8 cellular contexts compared by ENCODE assay signal in the genomic region with DNA sequence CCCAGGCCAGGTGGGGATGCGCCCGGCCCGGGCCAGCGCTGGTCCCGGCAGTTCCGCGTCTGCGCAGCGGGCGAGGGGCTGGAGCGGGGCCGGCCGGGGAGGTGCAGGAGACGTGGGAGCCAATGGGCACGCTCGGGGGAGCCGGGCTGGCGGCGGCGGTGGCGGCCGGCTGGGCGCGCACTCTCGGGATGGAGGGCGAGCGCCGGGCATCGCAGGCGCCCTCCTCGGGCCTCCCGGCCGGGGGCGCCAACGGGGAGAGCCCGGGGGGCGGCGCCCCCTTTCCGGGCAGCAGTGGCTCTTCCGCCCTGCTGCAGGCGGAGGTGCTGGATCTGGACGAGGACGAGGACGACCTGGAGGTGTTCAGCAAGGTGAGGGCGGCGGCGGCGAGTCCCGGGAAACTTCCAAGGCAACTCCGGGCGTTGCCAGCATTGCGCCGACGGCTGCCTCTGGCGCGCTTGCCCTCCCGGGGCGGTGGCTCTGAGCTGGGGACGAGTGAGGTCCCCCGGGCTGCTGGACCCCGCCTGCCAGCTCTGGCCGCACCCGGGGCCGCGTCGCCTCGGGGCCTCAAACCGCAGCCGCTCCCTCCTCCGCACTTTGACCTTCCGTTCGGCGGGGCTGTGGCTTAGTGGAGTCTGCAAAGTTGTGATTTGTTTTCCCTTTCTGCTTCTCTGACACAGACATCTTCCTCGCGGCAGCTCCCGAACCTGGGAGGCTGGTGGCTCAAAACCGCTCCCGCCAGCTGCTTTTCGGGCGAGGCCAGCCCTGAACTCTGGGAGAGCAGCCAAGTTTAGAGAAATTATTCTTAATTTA. TPM values are rescaled to one million over a fixed set of nuclear protein-coding genes. Genes with fewer than 3 reads are reported as not detected.
DNase-seq lines count a peak whose midpoint lies in the region; ATAC-seq and TF ChIP-seq lines count a peak whose summit lies in the region.

A gene with protein sequence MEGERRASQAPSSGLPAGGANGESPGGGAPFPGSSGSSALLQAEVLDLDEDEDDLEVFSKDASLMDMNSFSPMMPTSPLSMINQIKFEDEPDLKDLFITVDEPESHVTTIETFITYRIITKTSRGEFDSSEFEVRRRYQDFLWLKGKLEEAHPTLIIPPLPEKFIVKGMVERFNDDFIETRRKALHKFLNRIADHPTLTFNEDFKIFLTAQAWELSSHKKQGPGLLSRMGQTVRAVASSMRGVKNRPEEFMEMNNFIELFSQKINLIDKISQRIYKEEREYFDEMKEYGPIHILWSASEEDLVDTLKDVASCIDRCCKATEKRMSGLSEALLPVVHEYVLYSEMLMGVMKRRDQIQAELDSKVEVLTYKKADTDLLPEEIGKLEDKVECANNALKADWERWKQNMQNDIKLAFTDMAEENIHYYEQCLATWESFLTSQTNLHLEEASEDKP (plus strand): TSS at position 178 of the 810 bp plus-strand sequence. CDS start 11 bp downstream, at position 189.

- no peaks in the 10 kb centered on the region for H3K9me3 ChIP-seq in body of pancreas
- no peaks in the 10 kb centered on the region for H3K9me3 ChIP-seq in hepatocyte (ENCODE audit: low read depth)

- H2AFZ ChIP-seq in hepatocyte, result peak within 1 kb of the TSS; percentile 92

- peak; percentile 97 for DNase-seq in AG20443 (ENCODE audit: low spot score)
- peak; percentile 34 to 90 for DNase-seq in NCI-H526 (lab: John Stamatoyannopoulos, UW)
- peak; percentile 86 to 90 (median 88) for DNase-seq in body of pancreas
- DNase-seq in hepatocyte (ENCODE audit: low spot score), result peak; percentile 94
- DNase-seq in posterior vena cava (ENCODE audit: low spot score), result peak; percentile 93
- DNase-seq in OCI-M2 (lab: John Stamatoyannopoulos, UW; ENCODE audit: unreplicated experiment), result no peak

- peak within 1 kb of the TSS; percentile 83 for H3K4me2 ChIP-seq in hepatocyte

- peak; percentile 50 to 73 (median 56) for TF ChIP-seq POLR2A in body of pancreas (IDR thresholded peaks at IDR 0.05)

- H3K27me3 ChIP-seq in body of pancreas (no peaks in the 10 kb centered on the region), hepatocyte (no peaks in the 10 kb centered on the region)

- no peaks in the 10 kb centered on the region for H3K36me3 ChIP-seq in body of pancreas (replicated peaks in 1 of 2; ENCODE audit: insufficient read depth in 1 of 2, low read depth in 2 of 2)
- no peaks in the 10 kb centered on the region for H3K36me3 ChIP-seq in hepatocyte (replicated peaks; ENCODE audit: insufficient read depth, low read depth)

- peak within 1 kb of the TSS; percentile 35 to 69 for H3K4me3 ChIP-seq in body of pancreas
- H3K4me3 ChIP-seq in hepatocyte, result peak within 1 kb of the TSS; percentile 81

- peaks cover 22% of the 10 kb centered on the region for H3K4me1 ChIP-seq in body of pancreas
- peaks cover 6% of the 10 kb centered on the region for H3K4me1 ChIP-seq in hepatocyte (ENCODE audit: insufficient read depth)

- TF ChIP-seq CTCF in body of pancreas (IDR thresholded peaks at IDR 0.05), result peak in 3 of 7 experiments; percentile 10 to 37 (median 23)
- TF ChIP-seq CTCF in hepatocyte (IDR thresholded peaks at IDR 0.05; ENCODE audit: poor library complexity), result peak; percentile 29

- intact Hi-C loops in body of pancreas (cut with DNase I) (no loop called here), posterior vena cava (cut with DNase I) (no loop called here)

- 0 to 1% methylated on average over 22 to 50 of the region's 80 CpGs for WGBS in body of pancreas, 2 donors
- WGBS in hepatocyte (ENCODE audit: low lambda C conversion rate, missing lambda C conversion rate), result under 1% methylated on average over 43 of the region's 80 CpGs

- no peaks in the 10 kb centered on the region for H3K9me2 ChIP-seq in hepatocyte (replicated peaks; ENCODE audit: insufficient read depth)

- no peaks in the 10 kb centered on the region for H4K20me1 ChIP-seq in hepatocyte (ENCODE audit: insufficient read depth, poor library complexity, severe bottlenecking)

- peak within 1 kb of the TSS; percentile 66 to 88 (median 76) for H3K27ac ChIP-seq in body of pancreas
- peak within 1 kb of the TSS; percentile 93 for H3K27ac ChIP-seq in hepatocyte

- ATAC-seq in GM18520 (IDR thresholded peaks at IDR 0.05; ENCODE audit: unreplicated experiment) (peak; percentile 33), HG03039 (IDR thresholded peaks at IDR 0.05; ENCODE audit: unreplicated experiment) (peak; percentile 50), body of pancreas (peak; percentile 98)

- H3K79me2 ChIP-seq in hepatocyte, result peaks cover 38% of the 10 kb centered on the region

RNA-seq across cellular contexts. Expression of the gene that starts here (rescaled TPM):
- 10 to 100 TPM in 1 of 2 donors, 1 to 10 TPM in 1; 8.6 to 16.1 TPM for total RNA-seq in body of pancreas
- 43.3 and 76.1 TPM in 2 replicates for total RNA-seq in hepatocyte
- 30.0 and 32.2 TPM in 2 replicates for polyA plus RNA-seq in hepatocyte
- total RNA-seq in posterior vena cava, result 10 to 100 TPM; 40.0 to 84.6 TPM

Comparison
In these comparisons a context has a peak if more than half of its experiments do, and no peak if none do; other contexts are left out.
1. ATAC-seq: peak in every context shown above with its lines; median percentile 98 in body of pancreas; 50 in HG03039; 33 in GM18520.